Comparison of ENCODE assay signal across 17 cellular contexts in genomic region chr22:46022881-46023512, GRCh38. TPM values are rescaled to one million over a fixed set of nuclear protein-coding genes. Genes with fewer than 3 reads are reported as not detected.
"Had no signal": no experiment of that assay in that cellular context is flagged by ENCODE, and none has a peak within 500 bp of the region (broad histone marks: within the 10 kb centered on the region; RNA-seq: fewer than 3 reads in every experiment).

No MANE protein-coding gene starts in this region.

- H3K4me3 ChIP-seq: ascending aorta, breast epithelium, right atrium auricular region, skin epidermis, thyroid gland had no signal

- H3K27ac ChIP-seq: right atrium auricular region, thyroid gland had no signal

- ATAC-seq: activated CD4-positive, CD25-positive, alpha-beta regulatory T cell treated with anti-CD3 and anti-CD28 coated beads, Interleukin-2, amount 50 U/mL, for 24 hours; activated T-cell treated with anti-CD3 and anti-CD28 coated beads, Interleukin-2, amount 50 U/mL, for 72 hours; esophagus mucosa had no signal

- H3K36me3 ChIP-seq: ascending aorta, breast epithelium, right atrium auricular region, thyroid gland had no signal

- H3K27ac Mint-ChIP-seq: activated T-cell treated with anti-CD3 and anti-CD28 coated beads, Interleukin-2, amount 50 U/mL, for 72 hours; nephron progenitor cell; progenitor cell of endocrine pancreas had no signal

- H3K9me3 ChIP-seq: ascending aorta, breast epithelium, right atrium auricular region, thyroid gland had no signal

- H3K27me3 ChIP-seq: ascending aorta, breast epithelium, right atrium auricular region, thyroid gland had no signal

- DNase-seq: activated naive CD4-positive, alpha-beta T cell treated with anti-CD3 and anti-CD28 coated beads, Interleukin-2, amount 50 U/mL, for 16 hours; activated T-cell treated with anti-CD3 and anti-CD28 coated beads, Interleukin-2, amount 50 U/mL, for 72 hours; effector CD4-positive, alpha-beta T cell; nephron progenitor cell; occipital lobe; stimulated activated CD4-positive, alpha-beta T cell treated with anti-CD3 and anti-CD28 coated beads, Interleukin-4, amount 100 ng/mL, for 1 hour; T1000; thyroid gland had no signal

- H3K4me3 Mint-ChIP-seq: activated T-cell treated with anti-CD3 and anti-CD28 coated beads, Interleukin-2, amount 50 U/mL, for 72 hours; nephron progenitor cell had no signal

- H3K9me3 Mint-ChIP-seq: activated T-cell treated with anti-CD3 and anti-CD28 coated beads, Interleukin-2, amount 50 U/mL, for 72 hours had no signal

RNA-seq across cellular contexts. Expression of gene WNT7B, which starts 46.0 kb away (rescaled TPM):
- total RNA-seq: activated CD8-positive, alpha-beta memory T cell treated with anti-CD3 and anti-CD28 coated beads for 36 hours; activated T-cell treated with anti-CD3 and anti-CD28 coated beads, Interleukin-2, amount 50 U/mL, for 72 hours; ascending aorta; T-helper 1 cell treated with Interleukin-12 subunit alpha and Interleukin-12 subunit beta and Interleukin-4 antibody, amounts not matched to agents 30 ng/mL and 1 ng/mL, for 36 hours had no signal
